In the genomic region with DNA sequence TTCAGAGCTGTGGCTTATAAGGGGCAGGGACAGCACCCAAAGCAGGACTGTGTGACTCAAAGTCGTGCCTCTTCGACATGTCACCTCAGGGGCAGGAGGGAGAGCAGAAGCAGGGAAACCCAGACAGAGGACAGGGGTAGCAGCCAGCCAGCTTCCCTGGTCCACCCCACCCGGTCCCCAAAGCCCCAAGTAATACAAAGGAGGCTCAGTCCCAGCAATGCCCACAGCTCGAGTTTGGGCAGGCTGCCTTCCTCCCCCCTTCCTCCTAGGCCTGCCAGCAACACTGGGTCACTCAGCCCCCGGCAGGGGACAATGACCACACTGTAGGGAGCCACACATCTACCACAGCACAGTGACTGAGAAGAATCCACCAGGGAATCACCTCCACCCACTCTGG, we compare ENCODE assay signal across 8 cellular contexts. TPM values are rescaled to one million over a fixed set of nuclear protein-coding genes. Genes with fewer than 3 reads are reported as not detected.
A peak's percentile ranks its signal among the peaks of the same experiment; 100 is the strongest.
DNase-seq lines count a peak whose midpoint lies in the region; ATAC-seq and TF ChIP-seq lines count a peak whose summit lies in the region.

No MANE protein-coding gene starts in this region.

- H3K4me3 ChIP-seq in fibroblast of the aortic adventitia (ENCODE audit: low read depth, low read length) (peak overlapping the region; percentile 88), retinal pigment epithelial cell (ENCODE audit: low read length) (peak overlapping the region; percentile 86)

- TF ChIP-seq CTCF in VCaP (conservative IDR thresholded peaks at IDR 0.05) (no peak), fibroblast of the aortic adventitia (IDR thresholded peaks at IDR 0.05; ENCODE audit: insufficient read depth, low read length) (no peak), retinal pigment epithelial cell (conservative IDR thresholded peaks at IDR 0.05; ENCODE audit: low read depth, low read length) (no peak)

- peak; percentile 0 for ATAC-seq in GM21529 (IDR thresholded peaks at IDR 0.05; ENCODE audit: unreplicated experiment)

- in situ Hi-C loops in G401 (cut with HindIII; ENCODE audit: low sequenced_read_pairs) = no loop called here

- DNase-seq in fibroblast of the aortic adventitia (ENCODE audit: low read depth) (no peak), retinal pigment epithelial cell (ENCODE audit: low read depth) (no peak), G401 (ENCODE audit: low spot score) (no peak), NCI-H1417 treated with DMSO at 0.1 percent for 48 hours (lab: John Stamatoyannopoulos, UW) (no peak), NCI-H774 (lab: John Stamatoyannopoulos, UW) (no peak), NCI-H187 (lab: John Stamatoyannopoulos, UW) (no peak)

- peak overlapping the region; percentile 62 for H3K27ac ChIP-seq in VCaP

RNA-seq across cellular contexts. Expression of gene RHOC, which starts 2.4 kb away (rescaled TPM):
- 223 and 471 TPM in 2 replicates for total RNA-seq in fibroblast of the aortic adventitia (ENCODE audit: low replicate concordance)
- total RNA-seq in G401 (2014; rRNA removed; shearing (Covaris generic)) = 381 and 425 TPM in 2 replicates

RNA-seq across cellular contexts. Expression of gene PPM1J, which starts 10.6 kb away (rescaled TPM):
- total RNA-seq in fibroblast of the aortic adventitia (ENCODE audit: low replicate concordance) = 0.63 and 1.8 TPM in 2 replicates
- 10.1 and 13.2 TPM in 2 replicates for total RNA-seq in G401 (2014; rRNA removed; shearing (Covaris generic))

RNA-seq across cellular contexts. Expression of gene MOV10, which starts 30.1 kb away (rescaled TPM):
- total RNA-seq in fibroblast of the aortic adventitia (ENCODE audit: low replicate concordance) = 21.4 and 31.5 TPM in 2 replicates
- 61.1 and 73.7 TPM in 2 replicates for total RNA-seq in G401 (2014; rRNA removed; shearing (Covaris generic))
